10 cellular contexts compared by ENCODE assay signal in genomic region chr3:62622553-62623174, GRCh38.
DNase-seq lines count a peak whose midpoint lies in the region; ATAC-seq, FAIRE-seq and TF ChIP-seq lines count a peak whose summit lies in the region.
"Had no signal": no experiment of that assay in that cellular context is flagged by ENCODE, and none has a peak within 500 bp of the region (broad histone marks: within the 10 kb centered on the region; RNA-seq: fewer than 3 reads in every experiment).

No MANE protein-coding gene starts in this region.

- H3K27me3 Mint-ChIP-seq in MCF 10A (ENCODE audit: insufficient read depth, unreplicated experiment), result no peaks in the 10 kb centered on the region

- peaks cover 6% of the 10 kb centered on the region for H3K4me1 Mint-ChIP-seq in MCF 10A (ENCODE audit: insufficient read depth, unreplicated experiment)

- no peak overlapping the region for H3K27ac Mint-ChIP-seq in MCF 10A (ENCODE audit: low read depth, unreplicated experiment)

- no peak overlapping the region for H3K4me3 Mint-ChIP-seq in MCF 10A (ENCODE audit: unreplicated experiment)

- DNase-seq in D721Med (ENCODE audit: insufficient read length, low spot score) (no peak), NCI-H2227 treated with DMSO at 0.1 percent for 48 hours (lab: John Stamatoyannopoulos, UW) (peak; percentile 74), MCF 10A (ENCODE audit: unreplicated experiment) (peak; percentile 68), kidney epithelial cell (ENCODE audit: low read depth) (no peak), posterior vena cava (ENCODE audit: low spot score) (no peak), islet precursor cell (no peak)
- DNase-seq in activated T-cell treated with anti-CD3 and anti-CD28 coated beads, Interleukin-2, amount 50 U/mL, for 1 hour, result no peak

- intact Hi-C loops in MCF 10A (cut with micrococcal nuclease) (loop anchor here (1.0 to 2.0 kb wide), 5 partner anchors 43 to 712 kb away; no protein-coding TSS in a partner anchor), posterior vena cava (cut with DNase I) (loop anchor here in 1 of 2 donors (10.0 kb wide), 2 partner anchors 602 to 1192 kb away; partner anchors contain the start of gene C3orf49)

- no peaks in the 10 kb centered on the region for H3K36me3 ChIP-seq in kidney epithelial cell (ENCODE audit: control insufficient read depth, insufficient read depth, low read length)
- H3K36me3 ChIP-seq: neutrophil, SJSA1 had no signal

- H3K4me3 ChIP-seq in kidney epithelial cell (ENCODE audit: low read depth, low read length), result no peak overlapping the region
- H3K4me3 ChIP-seq: SJSA1 had no signal

- no TSS peak for BruUV-seq in MCF 10A (replicated peaks; lab: Mats Ljungman, UMichigan)

- TF ChIP-seq CTCF in D721Med (IDR thresholded peaks at IDR 0.05; ENCODE audit: insufficient read depth, missing control alignments) (peak; percentile 78), MCF 10A (IDR thresholded peaks at IDR 0.05; ENCODE audit: unreplicated experiment) (peak; percentile 64), kidney epithelial cell (IDR thresholded peaks at IDR 0.05; ENCODE audit: insufficient read depth, low read length, poor library complexity, severe bottlenecking) (peak; percentile 59)

- CTCF ChIA-PET in MCF 10A (lab: Yijun Ruan, JAX), result interaction anchor here (0.5 to 5.1 kb wide), 50 partner anchors 8 to 1371 kb away, joined by 3 to 74 read pairs (median 4); partner anchors contain the start of gene C3orf49

- H3K9me3 Mint-ChIP-seq in MCF 10A (ENCODE audit: unreplicated experiment), result no peaks in the 10 kb centered on the region

- no peaks in the 10 kb centered on the region for H3K27me3 ChIP-seq in kidney epithelial cell (ENCODE audit: control insufficient read depth, insufficient read depth, low read length)
- H3K27me3 ChIP-seq: neutrophil had no signal

- ATAC-seq in GM21717 (IDR thresholded peaks at IDR 0.05; ENCODE audit: unreplicated experiment), result peak; percentile 55

- no peaks in the 10 kb centered on the region for H3K36me3 Mint-ChIP-seq in MCF 10A (ENCODE audit: insufficient read depth, unreplicated experiment)

- FAIRE-seq in D721Med (lab: Jason Lieb, UNC), result peak; percentile 66

- POLR2A ChIA-PET in MCF 10A (lab: Yijun Ruan, JAX), result interaction anchor here (0.6 to 0.7 kb wide), 2 partner anchors 15 to 18 kb away, joined by 3 to 4 read pairs; no protein-coding TSS in a partner anchor

Comparison
In these comparisons a context has a peak if more than half of its experiments do, and no peak if none do; other contexts are left out.
1. DNase-seq: peak in NCI-H2227 treated with DMSO at 0.1 percent for 48 hours (single experiment) and MCF 10A (single experiment); none in D721Med (single experiment), kidney epithelial cell (single experiment), posterior vena cava (single experiment), activated T-cell treated with anti-CD3 and anti-CD28 coated beads, Interleukin-2, amount 50 U/mL, for 1 hour (single experiment) and islet precursor cell (single experiment).
2. Peak in every context shown above with its lines, with median percentiles within 50 percentile points of each other: CTCF ChIP-seq.